In the genomic region with DNA sequence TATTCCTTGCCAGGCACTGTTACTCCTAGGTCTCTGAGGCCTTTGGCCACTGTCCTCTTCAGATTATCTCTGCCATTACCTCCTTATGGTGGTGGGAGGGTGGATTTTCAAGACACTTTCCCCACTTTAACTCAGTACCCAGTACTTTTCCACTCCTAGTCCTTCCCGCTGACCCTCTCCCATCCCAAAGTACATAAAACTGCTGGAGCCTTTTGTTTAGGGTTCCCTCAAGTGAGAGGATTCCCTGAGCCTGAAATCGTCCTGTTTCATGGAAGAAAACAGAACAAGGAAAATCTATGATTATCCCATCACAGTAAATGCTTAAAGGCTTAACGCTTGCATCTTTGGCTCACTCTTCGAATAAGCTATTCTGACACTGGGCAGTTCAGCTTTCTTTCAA, we compare ENCODE assay signal across 23 cellular contexts.
"Had no signal": no experiment of that assay in that cellular context is flagged by ENCODE, and none has a peak within 500 bp of the region (broad histone marks: within the 10 kb centered on the region; RNA-seq: fewer than 3 reads in every experiment).

No MANE protein-coding gene starts in this region.

- H3K9me3 ChIP-seq: MG63, SJCRH30 had no signal

- DNase-seq: IMR-90; Karpas-422; KG1; MG63; NCI-H1092; NCI-H1436; NCI-H187; NCI-H2029; NCI-H2081 treated with DMSO at 0.1 percent for 48 hours; NCI-H2171; NCI-H226; NCI-H446; NCI-H510A; NCI-H524 treated with DMSO at 0.1 percent for 48 hours; NCI-H69; NCI-H774; NK-92 treated with Interleukin-12 subunit alpha and Interleukin-12 subunit beta, amount 100 ng/mL, for 24 hours; PC-3; SHP77; SJCRH30 had no signal

- H3K27me3 ChIP-seq: MG63, SJCRH30 had no signal

- H3K4me3 ChIP-seq: MG63, SJCRH30 had no signal

- ATAC-seq: Panc1, PC-3, SK-N-SH treated with all-trans-retinoic acid at 6 μM for 48 hours had no signal

- H3K36me3 ChIP-seq: MG63, SJCRH30 had no signal

- H3K27ac ChIP-seq: RWPE1, SJCRH30 had no signal

- H3K4me1 ChIP-seq: SJCRH30 had no signal
